In genomic region chr9:25207402-25207801, GRCh38 we compare ENCODE assay signal across 18 cellular contexts.
"Had no signal": no experiment of that assay in that cellular context is flagged by ENCODE, and none has a peak within 500 bp of the region (broad histone marks: within the 10 kb centered on the region; RNA-seq: fewer than 3 reads in every experiment).

No MANE protein-coding gene starts in this region.

- H3K4me1 ChIP-seq: esophagus squamous epithelium, left lung, sigmoid colon, stomach had no signal

- H3K9me3 ChIP-seq: esophagus squamous epithelium, left lung, mucosa of descending colon, sigmoid colon, stomach, thoracic aorta had no signal

- H3K27me3 ChIP-seq: esophagus squamous epithelium, hepatocyte, left lung, sigmoid colon, stomach had no signal

- H3K27ac ChIP-seq: epithelial cell of prostate, esophagus squamous epithelium, hepatocyte, left lung, sigmoid colon, skin epidermis, stomach, thoracic aorta had no signal

- H3K4me3 ChIP-seq: esophagus squamous epithelium, hepatocyte, left lung, mucosa of descending colon, sigmoid colon, skin epidermis, stomach, thoracic aorta had no signal

- ATAC-seq: effector memory CD8-positive, alpha-beta T cell; left lung; mucosa of descending colon; naive thymus-derived CD8-positive, alpha-beta T cell had no signal

- DNase-seq: effector memory CD8-positive, alpha-beta T cell; esophagus squamous epithelium; foreskin fibroblast; kidney glomerular epithelial cell; left lung; mucosa of descending colon; naive thymus-derived CD8-positive, alpha-beta T cell; posterior cingulate gyrus; sigmoid colon; stimulated activated CD4-positive, alpha-beta T cell treated with anti-CD3 and anti-CD28 coated beads, Interleukin-12 subunit alpha, Interleukin-12 subunit beta, amount 100 ng/mL, for 4 hours; stimulated activated naive CD4-positive, alpha-beta T cell; stomach; substantia nigra; trophoblast cell had no signal

- H3K36me3 ChIP-seq: esophagus squamous epithelium, left lung, sigmoid colon, stomach, thoracic aorta had no signal
